ENCODE assay signal across 13 cellular contexts in genomic region chrX:10175317-10175871, GRCh38. TPM values are rescaled to one million over a fixed set of nuclear protein-coding genes. Genes with fewer than 3 reads are reported as not detected.
A peak's percentile ranks its signal among the peaks of the same experiment; 100 is the strongest.
DNase-seq lines count a peak whose midpoint lies in the region; ATAC-seq, FAIRE-seq and TF ChIP-seq lines count a peak whose summit lies in the region.
"Had no signal": no experiment of that assay in that cellular context is flagged by ENCODE, and none has a peak within 500 bp of the region (broad histone marks: within the 10 kb centered on the region; RNA-seq: fewer than 3 reads in every experiment).

No MANE protein-coding gene starts in this region.

- H3K27me3 ChIP-seq in ACC112 (ENCODE audit: insufficient read depth, low read length) = no peaks in the 10 kb centered on the region
- H3K27me3 ChIP-seq in MG63 = no peaks in the 10 kb centered on the region
- no peaks in the 10 kb centered on the region for H3K27me3 ChIP-seq in osteoblast (ENCODE audit: insufficient read depth, low read length)

- intact Hi-C loops in dendritic cell treated with granulocyte-macrophage colony-stimulating factor and Interleukin-4, amounts not matched to agents 40 ng/mL and 50 ng/mL, for 4 days (cut with micrococcal nuclease) = no loop called here
- intact Hi-C loops in kidney (cut with DNase I) = no loop called here

- H3K27ac ChIP-seq in ACC112 (ENCODE audit: low read depth, low read length) (peak overlapping the region; percentile 67), osteoblast (ENCODE audit: low read depth, low read length) (peak overlapping the region; percentile 37), kidney (ENCODE audit: low read depth in 2 of 2, low read length in 2 of 2) (no peak overlapping the region)

- no peak for ATAC-seq in GM18907 (IDR thresholded peaks at IDR 0.05; ENCODE audit: unreplicated experiment)
- ATAC-seq: T-cell had no signal

- no peak for FAIRE-seq in kidney (lab: Jason Lieb, UNC)
- FAIRE-seq: endometrium had no signal

- H3K36me3 Mint-ChIP-seq in dendritic cell treated with granulocyte-macrophage colony-stimulating factor and Interleukin-4, amounts not matched to agents 40 ng/mL and 50 ng/mL, for 4 days (ENCODE audit: low read depth) = peaks cover 29% of the 10 kb centered on the region
- H3K36me3 Mint-ChIP-seq: activated naive CD4-positive, alpha-beta T cell treated with anti-CD3 and anti-CD28 coated beads, Interleukin-2, amount 10 ng/mL, durations not matched to agents 7 days and 5 days; T-cell had no signal

- DNase-seq in MG63 = peak; percentile 27
- peak; percentile 84 for DNase-seq in osteoblast (ENCODE audit: insufficient read length, low spot score, missing footprints)
- DNase-seq in kidney = no peak
- DNase-seq in SHP77 treated with DMSO at 0.1 percent for 48 hours (lab: John Stamatoyannopoulos, UW) = no peak
- no peak for DNase-seq in UCSD-AML1 (lab: John Stamatoyannopoulos, UW; ENCODE audit: unreplicated experiment)
- DNase-seq: activated naive CD4-positive, alpha-beta T cell treated with anti-CD3 and anti-CD28 coated beads, Interleukin-2, amount 10 ng/mL, durations not matched to agents 7 days and 5 days; H7; NCI-H748 treated with DMSO at 0.1 percent for 48 hours; T-cell had no signal

- peak overlapping the region; percentile 32 for H3K4me2 ChIP-seq in osteoblast (ENCODE audit: insufficient read depth, low read length)

- no peaks in the 10 kb centered on the region for H3K9me3 Mint-ChIP-seq in dendritic cell treated with granulocyte-macrophage colony-stimulating factor and Interleukin-4, amounts not matched to agents 40 ng/mL and 50 ng/mL, for 4 days
- H3K9me3 Mint-ChIP-seq: activated naive CD4-positive, alpha-beta T cell treated with anti-CD3 and anti-CD28 coated beads, Interleukin-2, amount 10 ng/mL, durations not matched to agents 7 days and 5 days; T-cell had no signal

- H3K79me2 ChIP-seq in ACC112 (ENCODE audit: control insufficient read depth, insufficient read depth, low read length, unreplicated experiment) (no peaks in the 10 kb centered on the region), osteoblast (ENCODE audit: insufficient read depth, low read length) (no peaks in the 10 kb centered on the region)

- H2AFZ ChIP-seq in ACC112 (ENCODE audit: low read length, unreplicated experiment) = no peak overlapping the region
- H2AFZ ChIP-seq in osteoblast (ENCODE audit: low read length) = no peak overlapping the region

- no peak overlapping the region for H3K4me3 ChIP-seq in ACC112 (ENCODE audit: low read depth, low read length)
- no peak overlapping the region for H3K4me3 ChIP-seq in MG63
- H3K4me3 ChIP-seq in osteoblast (ENCODE audit: insufficient read depth, low read length) = no peak overlapping the region
- no peak overlapping the region for H3K4me3 ChIP-seq in kidney (ENCODE audit: low read length in 2 of 2)

- no peak overlapping the region for H3K4me3 Mint-ChIP-seq in dendritic cell treated with granulocyte-macrophage colony-stimulating factor and Interleukin-4, amounts not matched to agents 40 ng/mL and 50 ng/mL, for 4 days
- H3K4me3 Mint-ChIP-seq: activated naive CD4-positive, alpha-beta T cell treated with anti-CD3 and anti-CD28 coated beads, Interleukin-2, amount 10 ng/mL, durations not matched to agents 7 days and 5 days; T-cell had no signal

- H3K9me3 ChIP-seq in MG63 = no peaks in the 10 kb centered on the region
- H3K9me3 ChIP-seq in osteoblast (ENCODE audit: low read depth, low read length) = no peaks in the 10 kb centered on the region
- no peaks in the 10 kb centered on the region for H3K9me3 ChIP-seq in kidney (ENCODE audit: control insufficient read depth in 1 of 2, low read length in 2 of 2)

- H3K36me3 ChIP-seq in ACC112 (ENCODE audit: insufficient read depth, low read length) (no peaks in the 10 kb centered on the region), MG63 (no peaks in the 10 kb centered on the region), osteoblast (ENCODE audit: insufficient read depth, low read length) (no peaks in the 10 kb centered on the region), kidney (ENCODE audit: control insufficient read depth in 1 of 2, insufficient read depth in 2 of 2, low read length in 2 of 2) (no peaks in the 10 kb centered on the region)

- H3K27ac Mint-ChIP-seq in dendritic cell treated with granulocyte-macrophage colony-stimulating factor and Interleukin-4, amounts not matched to agents 40 ng/mL and 50 ng/mL, for 4 days = peak overlapping the region; percentile 89
- H3K27ac Mint-ChIP-seq: activated naive CD4-positive, alpha-beta T cell treated with anti-CD3 and anti-CD28 coated beads, Interleukin-2, amount 10 ng/mL, durations not matched to agents 7 days and 5 days; T-cell had no signal

- no peaks in the 10 kb centered on the region for H3K27me3 Mint-ChIP-seq in dendritic cell treated with granulocyte-macrophage colony-stimulating factor and Interleukin-4, amounts not matched to agents 40 ng/mL and 50 ng/mL, for 4 days

- no peaks in the 10 kb centered on the region for H4K20me1 ChIP-seq in osteoblast (ENCODE audit: insufficient read depth, low read length)

- H3K4me1 ChIP-seq in ACC112 (ENCODE audit: control insufficient read depth, insufficient read depth, low read length, unreplicated experiment) (peaks cover 28% of the 10 kb centered on the region), osteoblast (ENCODE audit: insufficient read depth, low read length) (peaks cover 14% of the 10 kb centered on the region), kidney (ENCODE audit: control insufficient read depth in 1 of 2, insufficient read depth in 1 of 2, low read depth in 1 of 2, low read length in 2 of 2) (peaks cover 0 to 2% of the 10 kb centered on the region in 2 donors)

- TF ChIP-seq CTCF in osteoblast (IDR thresholded peaks at IDR 0.05; ENCODE audit: extremely low read depth, low read depth, low read length) = no peak
- no peak for TF ChIP-seq CTCF in kidney (IDR thresholded peaks at IDR 0.05; ENCODE audit: borderline replicate concordance, extremely low read depth, insufficient read depth)

- peaks cover 57% of the 10 kb centered on the region for H3K4me1 Mint-ChIP-seq in dendritic cell treated with granulocyte-macrophage colony-stimulating factor and Interleukin-4, amounts not matched to agents 40 ng/mL and 50 ng/mL, for 4 days (ENCODE audit: low read depth)
- H3K4me1 Mint-ChIP-seq: T-cell had no signal

- no peak overlapping the region for H3K9ac ChIP-seq in kidney (ENCODE audit: low read length in 2 of 2)

RNA-seq across cellular contexts. Expression of gene CLCN4, which starts 18.6 kb away (rescaled TPM):
- 2.3 and 7.1 TPM in 2 replicates for total RNA-seq in MG63 (2014; rRNA removed; shearing (Covaris generic); ENCODE audit: low replicate concordance)
- 14.1 and 16.2 TPM in 2 replicates for total RNA-seq in osteoblast
- 7.3 TPM for total RNA-seq in kidney
- 2.4 TPM for polyA plus RNA-seq in kidney (ENCODE audit: insufficient read depth, low read depth, low replicate concordance)

Comparison
In these comparisons a context has a peak if more than half of its experiments do, and no peak if none do; other contexts are left out.
1. H3K27ac ChIP-seq: peak in ACC112 (single experiment) and osteoblast (single experiment); none in kidney (0 of 2).
2. DNase-seq: peak in MG63 (single experiment) and osteoblast (single experiment); none in kidney (single experiment), SHP77 treated with DMSO at 0.1 percent for 48 hours (single experiment) and UCSD-AML1 (single experiment).